Comparison of ENCODE assay signal across 8 cellular contexts in genomic region chr17:47841488-47842308, GRCh38. TPM values are rescaled to one million over a fixed set of nuclear protein-coding genes. Genes with fewer than 3 reads are reported as not detected.
A peak's percentile ranks its signal among the peaks of the same experiment; 100 is the strongest.
DNase-seq lines count a peak whose midpoint lies in the region; ATAC-seq and TF ChIP-seq lines count a peak whose summit lies in the region.

No MANE protein-coding gene starts in this region.

- H3K9me3 Mint-ChIP-seq in central memory CD8-positive, alpha-beta T cell, result no peaks in the 10 kb centered on the region
- H3K9me3 Mint-ChIP-seq in natural killer cell treated with Interleukin-12 subunit alpha and Interleukin-12 subunit beta and Interleukin-15 and Interleukin-18, amount 100 ng/mL, for 72 hours, result no peaks in the 10 kb centered on the region

- H3K4me3 Mint-ChIP-seq in central memory CD8-positive, alpha-beta T cell, result peak overlapping the region; percentile 96
- H3K4me3 Mint-ChIP-seq in natural killer cell treated with Interleukin-12 subunit alpha and Interleukin-12 subunit beta and Interleukin-15 and Interleukin-18, amount 100 ng/mL, for 72 hours, result peak overlapping the region; percentile 96

- H3K4me3 ChIP-seq in AG10803 (ENCODE audit: low read length) (peak overlapping the region; percentile 93), LNCaP clone FGC (ENCODE audit: low read depth, low read length) (peak overlapping the region; percentile 82; the same call in 1 of the 2 replicates)

- TF ChIP-seq CTCF in AG10803 (conservative IDR thresholded peaks at IDR 0.05; ENCODE audit: low read length) (no peak), LNCaP clone FGC (IDR thresholded peaks at IDR 0.05; ENCODE audit: control insufficient read depth, extremely low read depth, insufficient read depth) (no peak)

- no peak for ATAC-seq in central memory CD8-positive, alpha-beta T cell (replicated peaks; ENCODE audit: extremely low read depth, poor library complexity, severe bottlenecking)
- no peak for ATAC-seq in natural killer cell treated with Interleukin-12 subunit alpha and Interleukin-12 subunit beta and Interleukin-15 and Interleukin-18, amount 100 ng/mL, for 72 hours
- no peak for ATAC-seq in HG02759 (IDR thresholded peaks at IDR 0.05; ENCODE audit: unreplicated experiment)

- peak overlapping the region; percentile 97 for H3K27ac Mint-ChIP-seq in central memory CD8-positive, alpha-beta T cell (ENCODE audit: low read depth)
- peak overlapping the region; percentile 71 to 93 for H3K27ac Mint-ChIP-seq in natural killer cell treated with Interleukin-12 subunit alpha and Interleukin-12 subunit beta and Interleukin-15 and Interleukin-18, amount 100 ng/mL, for 72 hours

- peaks cover 5% of the 10 kb centered on the region for H3K36me3 Mint-ChIP-seq in central memory CD8-positive, alpha-beta T cell (ENCODE audit: insufficient read depth)
- H3K36me3 Mint-ChIP-seq in natural killer cell treated with Interleukin-12 subunit alpha and Interleukin-12 subunit beta and Interleukin-15 and Interleukin-18, amount 100 ng/mL, for 72 hours, result no peaks in the 10 kb centered on the region

- H3K27me3 Mint-ChIP-seq in central memory CD8-positive, alpha-beta T cell, result peaks cover 26% of the 10 kb centered on the region
- H3K27me3 Mint-ChIP-seq in natural killer cell treated with Interleukin-12 subunit alpha and Interleukin-12 subunit beta and Interleukin-15 and Interleukin-18, amount 100 ng/mL, for 72 hours, result peaks cover 6 to 9% of the 10 kb centered on the region in 2 donors

- DNase-seq in AG10803 (ENCODE audit: low read depth) (no peak), LNCaP clone FGC (ENCODE audit: low read depth) (no peak), NCI-H187 treated with DMSO at 0.1 percent for 48 hours (lab: John Stamatoyannopoulos, UW) (no peak), SW480 (ENCODE audit: low spot score) (no peak), A172 (ENCODE audit: low spot score) (no peak)
- no peak for DNase-seq in central memory CD8-positive, alpha-beta T cell (ENCODE audit: low spot score in 2 of 2)
- DNase-seq in natural killer cell treated with Interleukin-12 subunit alpha and Interleukin-12 subunit beta and Interleukin-15 and Interleukin-18, amount 100 ng/mL, for 72 hours (ENCODE audit: low spot score), result no peak

- H3K4me1 Mint-ChIP-seq in central memory CD8-positive, alpha-beta T cell, result peaks cover 21% of the 10 kb centered on the region
- peaks cover 15 to 18% of the 10 kb centered on the region in 2 donors for H3K4me1 Mint-ChIP-seq in natural killer cell treated with Interleukin-12 subunit alpha and Interleukin-12 subunit beta and Interleukin-15 and Interleukin-18, amount 100 ng/mL, for 72 hours (ENCODE audit: low read depth in 2 of 2)

RNA-seq across cellular contexts. Expression of gene SCRN2, which starts 0.6 kb away (rescaled TPM):
- 10 to 100 TPM; 18.1 to 23.5 TPM for total RNA-seq in natural killer cell treated with Interleukin-12 subunit alpha and Interleukin-12 subunit beta and Interleukin-15 and Interleukin-18, amount 100 ng/mL, for 72 hours
- total RNA-seq in A172 (2014; rRNA removed; shearing (Covaris generic)), result 56.8 and 65.4 TPM in 2 replicates

RNA-seq across cellular contexts. Expression of gene SP6, which starts 9.3 kb away (rescaled TPM):
- total RNA-seq in natural killer cell treated with Interleukin-12 subunit alpha and Interleukin-12 subunit beta and Interleukin-15 and Interleukin-18, amount 100 ng/mL, for 72 hours, result under 1 TPM in 1 of 2 donors, not detected in 1; 0.24 TPM
- total RNA-seq in A172 (2014; rRNA removed; shearing (Covaris generic)), result 0.19 and 0.46 TPM in 2 replicates

RNA-seq across cellular contexts. Expression of gene LRRC46, which starts 10.2 kb away (rescaled TPM):
- under 1 TPM; 0.17 to 0.86 TPM for total RNA-seq in natural killer cell treated with Interleukin-12 subunit alpha and Interleukin-12 subunit beta and Interleukin-15 and Interleukin-18, amount 100 ng/mL, for 72 hours
- total RNA-seq in A172 (2014; rRNA removed; shearing (Covaris generic)), result 0.62 and 1.6 TPM in 2 replicates

RNA-seq across cellular contexts. Expression of gene MRPL10, which starts 10.4 kb away (rescaled TPM):
- total RNA-seq in natural killer cell treated with Interleukin-12 subunit alpha and Interleukin-12 subunit beta and Interleukin-15 and Interleukin-18, amount 100 ng/mL, for 72 hours, result 10 to 100 TPM; 44.6 to 44.7 TPM
- 41.9 and 58.5 TPM in 2 replicates for total RNA-seq in A172 (2014; rRNA removed; shearing (Covaris generic))

RNA-seq across cellular contexts. Expression of gene OSBPL7, which starts 20.1 kb away (rescaled TPM):
- 10 to 100 TPM; 21.6 to 28.6 TPM for total RNA-seq in natural killer cell treated with Interleukin-12 subunit alpha and Interleukin-12 subunit beta and Interleukin-15 and Interleukin-18, amount 100 ng/mL, for 72 hours
- total RNA-seq in A172 (2014; rRNA removed; shearing (Covaris generic)), result 8.2 and 19.1 TPM in 2 replicates
